1 cellular context compared by ENCODE assay signal in the genomic region with DNA sequence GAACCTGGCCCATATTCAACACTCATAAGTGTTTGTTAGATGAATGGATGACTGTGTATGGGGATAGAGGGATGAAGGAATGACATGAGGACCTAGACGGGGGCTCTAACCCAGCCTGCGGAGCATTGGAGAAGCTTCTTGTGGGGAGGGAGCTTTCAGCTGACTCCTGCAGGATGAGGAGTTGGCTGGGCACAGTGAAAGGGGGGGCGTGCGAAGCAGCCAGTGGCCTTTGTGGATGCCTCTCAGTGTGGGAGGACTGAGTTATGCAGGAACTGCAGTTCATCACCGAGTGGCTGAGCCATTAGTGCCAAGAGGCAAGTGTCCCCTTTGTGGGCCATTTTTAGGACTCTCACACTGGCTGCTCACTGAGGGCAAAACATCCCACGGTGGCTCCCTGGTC.
TF ChIP-seq lines count a peak whose summit lies in the region.

No MANE protein-coding gene starts in this region.

TF ChIP-seq in HepG2, 621 proteins besides CTCF, POLR2A, EP300 and RAD21:
- TF ChIP-seq ZNF652 (CRISPR knock-in tag; IDR thresholded peaks at IDR 0.05; ENCODE audit: borderline replicate concordance, low read depth), result no peak
- no peak for TF ChIP-seq SMAD9 (CRISPR knock-in tag; IDR thresholded peaks at IDR 0.05)
- TF ChIP-seq ZNF7 (CRISPR knock-in tag; IDR thresholded peaks at IDR 0.05), result no peak
- TF ChIP-seq, protein P1, sequence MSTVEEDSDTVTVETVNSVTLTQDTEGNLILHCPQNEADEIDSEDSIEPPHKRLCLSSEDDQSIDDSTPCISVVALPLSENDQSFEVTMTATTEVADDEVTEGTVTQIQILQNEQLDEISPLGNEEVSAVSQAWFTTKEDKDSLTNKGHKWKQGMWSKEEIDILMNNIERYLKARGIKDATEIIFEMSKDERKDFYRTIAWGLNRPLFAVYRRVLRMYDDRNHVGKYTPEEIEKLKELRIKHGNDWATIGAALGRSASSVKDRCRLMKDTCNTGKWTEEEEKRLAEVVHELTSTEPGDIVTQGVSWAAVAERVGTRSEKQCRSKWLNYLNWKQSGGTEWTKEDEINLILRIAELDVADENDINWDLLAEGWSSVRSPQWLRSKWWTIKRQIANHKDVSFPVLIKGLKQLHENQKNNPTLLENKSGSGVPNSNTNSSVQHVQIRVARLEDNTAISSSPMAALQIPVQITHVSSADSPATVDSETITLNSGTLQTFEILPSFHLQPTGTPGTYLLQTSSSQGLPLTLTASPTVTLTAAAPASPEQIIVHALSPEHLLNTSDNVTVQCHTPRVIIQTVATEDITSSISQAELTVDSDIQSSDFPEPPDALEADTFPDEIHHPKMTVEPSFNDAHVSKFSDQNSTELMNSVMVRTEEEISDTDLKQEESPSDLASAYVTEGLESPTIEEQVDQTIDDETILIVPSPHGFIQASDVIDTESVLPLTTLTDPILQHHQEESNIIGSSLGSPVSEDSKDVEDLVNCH (CRISPR knock-in tag; IDR thresholded peaks at IDR 0.05), result no peak
- TF ChIP-seq, protein P2, sequence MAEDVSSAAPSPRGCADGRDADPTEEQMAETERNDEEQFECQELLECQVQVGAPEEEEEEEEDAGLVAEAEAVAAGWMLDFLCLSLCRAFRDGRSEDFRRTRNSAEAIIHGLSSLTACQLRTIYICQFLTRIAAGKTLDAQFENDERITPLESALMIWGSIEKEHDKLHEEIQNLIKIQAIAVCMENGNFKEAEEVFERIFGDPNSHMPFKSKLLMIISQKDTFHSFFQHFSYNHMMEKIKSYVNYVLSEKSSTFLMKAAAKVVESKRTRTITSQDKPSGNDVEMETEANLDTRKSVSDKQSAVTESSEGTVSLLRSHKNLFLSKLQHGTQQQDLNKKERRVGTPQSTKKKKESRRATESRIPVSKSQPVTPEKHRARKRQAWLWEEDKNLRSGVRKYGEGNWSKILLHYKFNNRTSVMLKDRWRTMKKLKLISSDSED (CRISPR knock-in tag; IDR thresholded peaks at IDR 0.05), result no peak
- TF ChIP-seq MIER3 (CRISPR knock-in tag; IDR thresholded peaks at IDR 0.05; ENCODE audit: borderline replicate concordance), result no peak
- TF ChIP-seq ASH2L (IDR thresholded peaks at IDR 0.05; ENCODE audit: insufficient read length, low read depth, low read length), result no peak
- TF ChIP-seq ZNF607 (CRISPR knock-in tag; IDR thresholded peaks at IDR 0.05; ENCODE audit: borderline replicate concordance), result no peak
